Comparison of ENCODE assay signal across 8 cellular contexts in the genomic region with DNA sequence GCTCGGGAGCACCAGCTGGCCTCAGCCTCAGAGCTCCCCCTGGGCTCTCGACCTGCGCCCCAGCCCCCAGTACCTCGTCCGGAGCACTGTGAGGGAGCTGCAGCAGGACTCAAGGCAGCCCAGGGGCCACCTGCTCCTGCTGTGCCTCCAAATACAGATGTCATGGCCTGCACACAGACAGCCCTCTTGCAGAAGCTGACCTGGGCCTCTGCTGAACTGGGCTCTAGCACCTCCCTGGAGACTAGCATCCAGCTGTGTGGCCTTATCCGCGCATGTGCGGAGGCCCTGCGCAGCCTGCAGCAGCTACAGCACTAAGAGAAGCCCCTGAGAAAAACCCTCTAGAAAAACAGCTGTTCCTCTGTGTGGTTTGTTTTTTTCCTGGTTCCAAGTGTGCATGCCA. TPM values are rescaled to one million over a fixed set of nuclear protein-coding genes. Genes with fewer than 3 reads are reported as not detected.
DNase-seq lines count a peak whose midpoint lies in the region; ATAC-seq lines count a peak whose summit lies in the region.

No MANE protein-coding gene starts in this region.

- peak overlapping the region; percentile 86 for H3K27ac Mint-ChIP-seq in activated CD4-positive, alpha-beta T cell treated with anti-CD3 and anti-CD28 coated beads, Interleukin-2, amount 10 ng/mL, durations not matched to agents 24 days and 14 days
- peak overlapping the region; percentile 83 for H3K27ac Mint-ChIP-seq in activated naive CD8-positive, alpha-beta T cell
- peak overlapping the region; percentile 96 to 100 (median 98) for H3K27ac Mint-ChIP-seq in immature natural killer cell

- H3K36me3 ChIP-seq in stomach smooth muscle (ENCODE audit: control insufficient read depth in 2 of 2, insufficient read depth in 2 of 2, low read length in 2 of 2): peaks cover 5 to 7% of the 10 kb centered on the region in 2 donors

- no peaks in the 10 kb centered on the region for H3K9me3 ChIP-seq in stomach smooth muscle (ENCODE audit: control insufficient read depth in 2 of 2, low read length in 2 of 2)

- peaks cover 70% of the 10 kb centered on the region for H3K4me1 ChIP-seq in stomach smooth muscle (ENCODE audit: control insufficient read depth, insufficient read depth, low read length)

- H3K9ac ChIP-seq in stomach smooth muscle (ENCODE audit: low read length in 2 of 2): peak overlapping the region; percentile 86 to 95

- peak overlapping the region; percentile 96 for H3K4me3 ChIP-seq in stomach smooth muscle (ENCODE audit: low read length in 2 of 2)

- H3K27me3 ChIP-seq in stomach smooth muscle (ENCODE audit: control insufficient read depth in 1 of 2, insufficient read depth in 2 of 2, low read length in 2 of 2): no peaks in the 10 kb centered on the region

- H3K4me1 Mint-ChIP-seq in activated CD4-positive, alpha-beta T cell treated with anti-CD3 and anti-CD28 coated beads, Interleukin-2, amount 10 ng/mL, durations not matched to agents 24 days and 14 days: peaks cover 51% of the 10 kb centered on the region
- H3K4me1 Mint-ChIP-seq in activated naive CD8-positive, alpha-beta T cell (ENCODE audit: low read depth): peaks cover 58% of the 10 kb centered on the region
- peaks cover 71 to 84% of the 10 kb centered on the region in 2 donors for H3K4me1 Mint-ChIP-seq in immature natural killer cell

- no peak for DNase-seq in activated CD4-positive, alpha-beta T cell treated with anti-CD3 and anti-CD28 coated beads, Interleukin-2, amount 10 ng/mL, durations not matched to agents 24 days and 14 days
- DNase-seq in activated CD4-positive, alpha-beta T cell treated with anti-CD3 and anti-CD28 coated beads, Interleukin-2, amount 50 U/mL, for 1 hour: no peak
- no peak for DNase-seq in immature natural killer cell
- DNase-seq in CD1c-positive myeloid dendritic cell (ENCODE audit: extremely low spot score): no peak
- no peak for DNase-seq in stimulated activated CD4-positive, alpha-beta T cell treated with anti-CD3 and anti-CD28 coated beads, Interleukin-4, amount 100 ng/mL, for 1 hour

- peak overlapping the region; percentile 97 for H3K4me3 Mint-ChIP-seq in activated CD4-positive, alpha-beta T cell treated with anti-CD3 and anti-CD28 coated beads, Interleukin-2, amount 10 ng/mL, durations not matched to agents 24 days and 14 days
- H3K4me3 Mint-ChIP-seq in activated naive CD8-positive, alpha-beta T cell: peak overlapping the region; percentile 99
- H3K4me3 Mint-ChIP-seq in immature natural killer cell: peak overlapping the region; percentile 96 to 99 (median 98)

- intact Hi-C loops in activated CD4-positive, alpha-beta T cell treated with anti-CD3 and anti-CD28 coated beads, Interleukin-2, amount 10 ng/mL, durations not matched to agents 24 days and 14 days (cut with micrococcal nuclease): loop anchor here (2.0 to 5.0 kb wide), 2 partner anchors 81 to 545 kb away; a partner anchor contains a TSS

- no peaks in the 10 kb centered on the region for H3K9me3 Mint-ChIP-seq in activated CD4-positive, alpha-beta T cell treated with anti-CD3 and anti-CD28 coated beads, Interleukin-2, amount 10 ng/mL, durations not matched to agents 24 days and 14 days
- no peaks in the 10 kb centered on the region for H3K9me3 Mint-ChIP-seq in activated naive CD8-positive, alpha-beta T cell (ENCODE audit: low read depth)
- no peaks in the 10 kb centered on the region for H3K9me3 Mint-ChIP-seq in immature natural killer cell

- H3K36me3 Mint-ChIP-seq in activated CD4-positive, alpha-beta T cell treated with anti-CD3 and anti-CD28 coated beads, Interleukin-2, amount 10 ng/mL, durations not matched to agents 24 days and 14 days (ENCODE audit: low read depth): peaks cover 42% of the 10 kb centered on the region
- H3K36me3 Mint-ChIP-seq in activated naive CD8-positive, alpha-beta T cell: peaks cover 8% of the 10 kb centered on the region
- H3K36me3 Mint-ChIP-seq in immature natural killer cell: peaks cover 0 to 3% (median 0%) of the 10 kb centered on the region in 3 donors

- H3K27ac ChIP-seq in stomach smooth muscle (ENCODE audit: low read length): peak overlapping the region; percentile 92

- no peaks in the 10 kb centered on the region for H3K27me3 Mint-ChIP-seq in activated CD4-positive, alpha-beta T cell treated with anti-CD3 and anti-CD28 coated beads, Interleukin-2, amount 10 ng/mL, durations not matched to agents 24 days and 14 days
- H3K27me3 Mint-ChIP-seq in activated naive CD8-positive, alpha-beta T cell: no peaks in the 10 kb centered on the region
- H3K27me3 Mint-ChIP-seq in immature natural killer cell (ENCODE audit: low read depth in 3 of 3): peaks cover 21 to 36% (median 27%) of the 10 kb centered on the region in 3 donors

- ATAC-seq in HG03460 (IDR thresholded peaks at IDR 0.05; ENCODE audit: unreplicated experiment): no peak

RNA-seq across cellular contexts. Expression of a gene that starts 0.9 kb away (rescaled TPM):
- 39.1 and 42.4 TPM in 2 replicates for total RNA-seq in activated CD4-positive, alpha-beta T cell treated with anti-CD3 and anti-CD28 coated beads, Interleukin-2, amount 10 ng/mL, durations not matched to agents 24 days and 14 days
- polyA plus RNA-seq in immature natural killer cell: 100 to 1,000 TPM in 2 of 3 donors, 10 to 100 TPM in 1; 98.6 to 173 (median 158) TPM

RNA-seq across cellular contexts. Expression of a gene that starts 1.1 kb away (rescaled TPM):
- 83.3 and 83.4 TPM in 2 replicates for total RNA-seq in activated CD4-positive, alpha-beta T cell treated with anti-CD3 and anti-CD28 coated beads, Interleukin-2, amount 10 ng/mL, durations not matched to agents 24 days and 14 days
- 100 to 1,000 TPM in 2 of 3 donors, 10 to 100 TPM in 1; 100.0 to 138 (median 117) TPM for polyA plus RNA-seq in immature natural killer cell

RNA-seq across cellular contexts. Expression of a gene that starts 4.4 kb away (rescaled TPM):
- total RNA-seq in activated CD4-positive, alpha-beta T cell treated with anti-CD3 and anti-CD28 coated beads, Interleukin-2, amount 10 ng/mL, durations not matched to agents 24 days and 14 days: 167 and 173 TPM in 2 replicates
- 10 to 100 TPM; 14.8 to 19.3 (median 17.7) TPM for polyA plus RNA-seq in immature natural killer cell

RNA-seq across cellular contexts. Expression of a gene that starts 13.3 kb away (rescaled TPM):
- total RNA-seq in activated CD4-positive, alpha-beta T cell treated with anti-CD3 and anti-CD28 coated beads, Interleukin-2, amount 10 ng/mL, durations not matched to agents 24 days and 14 days: 94.9 and 96.9 TPM in 2 replicates
- polyA plus RNA-seq in immature natural killer cell: 10 to 100 TPM in 2 of 3 donors, 1 to 10 TPM in 1; 3.3 to 21.0 (median 14.5) TPM

RNA-seq across cellular contexts. Expression of a gene that starts 24.2 kb away (rescaled TPM):
- total RNA-seq in activated CD4-positive, alpha-beta T cell treated with anti-CD3 and anti-CD28 coated beads, Interleukin-2, amount 10 ng/mL, durations not matched to agents 24 days and 14 days: 0.69 and 1.3 TPM in 2 replicates
- not detected for polyA plus RNA-seq in immature natural killer cell
